In genomic region chr12:44331269-44331668, GRCh38 we compare ENCODE assay signal across 20 cellular contexts.
"Had no signal": no experiment of that assay in that cellular context is flagged by ENCODE, and none has a peak within 500 bp of the region (broad histone marks: within the 10 kb centered on the region; RNA-seq: fewer than 3 reads in every experiment).

No MANE protein-coding gene starts in this region.

- H3K36me3 ChIP-seq: colonic mucosa, esophagus muscularis mucosa, gastroesophageal sphincter, heart left ventricle, left lung, lower lobe of right lung had no signal

- H3K9me3 Mint-ChIP-seq: effector memory CD8-positive, alpha-beta T cell had no signal

- DNase-seq: colonic mucosa; cortex of kidney; effector CD8-positive, alpha-beta T cell; effector memory CD8-positive, alpha-beta T cell; foreskin keratinocyte; heart left ventricle; hippocampal formation; islet precursor cell; kidney; kidney glomerular epithelial cell; left lung; left ventricle myocardium superior; lower lobe of right lung; mesenchymal stem cell; midbrain; naive thymus-derived CD4-positive, alpha-beta T cell; natural killer cell had no signal

- ATAC-seq: effector memory CD8-positive, alpha-beta T cell; foreskin keratinocyte; gastroesophageal sphincter; heart left ventricle; left lung; left ventricle myocardium superior; lower lobe of right lung; naive thymus-derived CD4-positive, alpha-beta T cell; natural killer cell had no signal

- H3K4me3 ChIP-seq: colonic mucosa, esophagus muscularis mucosa, gastroesophageal sphincter, heart left ventricle, left lung, lower lobe of right lung had no signal

- H3K27me3 Mint-ChIP-seq: dendritic cell treated with granulocyte-macrophage colony-stimulating factor and Interleukin-4, amounts not matched to agents 40 ng/mL and 50 ng/mL, for 4 days; effector memory CD8-positive, alpha-beta T cell; naive thymus-derived CD4-positive, alpha-beta T cell had no signal

- H3K27me3 ChIP-seq: colonic mucosa, esophagus muscularis mucosa, foreskin keratinocyte, gastroesophageal sphincter, heart left ventricle, left lung had no signal

- H3K4me1 ChIP-seq: colonic mucosa, esophagus muscularis mucosa, foreskin keratinocyte, gastroesophageal sphincter, heart left ventricle, left lung had no signal

- H3K4me3 Mint-ChIP-seq: dendritic cell treated with granulocyte-macrophage colony-stimulating factor and Interleukin-4, amounts not matched to agents 40 ng/mL and 50 ng/mL, for 4 days; effector memory CD8-positive, alpha-beta T cell; naive thymus-derived CD4-positive, alpha-beta T cell; natural killer cell had no signal

- H3K27ac Mint-ChIP-seq: dendritic cell treated with granulocyte-macrophage colony-stimulating factor and Interleukin-4, amounts not matched to agents 40 ng/mL and 50 ng/mL, for 4 days; effector memory CD8-positive, alpha-beta T cell; naive thymus-derived CD4-positive, alpha-beta T cell; natural killer cell had no signal

- H3K27ac ChIP-seq: colonic mucosa, esophagus muscularis mucosa, foreskin keratinocyte, gastroesophageal sphincter, heart left ventricle, left lung, lower lobe of right lung had no signal

- H3K36me3 Mint-ChIP-seq: natural killer cell had no signal

- H3K9me3 ChIP-seq: colonic mucosa, esophagus muscularis mucosa, gastroesophageal sphincter, lower lobe of right lung had no signal

- H3K4me1 Mint-ChIP-seq: naive thymus-derived CD4-positive, alpha-beta T cell; natural killer cell had no signal
